13 cellular contexts compared by ENCODE assay signal in genomic region chr2:222296911-222297599, GRCh38. TPM values are rescaled to one million over a fixed set of nuclear protein-coding genes. Genes with fewer than 3 reads are reported as not detected.
DNase-seq lines count a peak whose midpoint lies in the region; ATAC-seq and TF ChIP-seq lines count a peak whose summit lies in the region.
"Had no signal": no experiment of that assay in that cellular context is flagged by ENCODE, and none has a peak within 500 bp of the region (broad histone marks: within the 10 kb centered on the region; RNA-seq: fewer than 3 reads in every experiment).

No MANE protein-coding gene starts in this region.

- WGBS in stomach, 5 donors = 7 to 14% (median 13%) methylated on average over 28 to 36 of the region's 36 CpGs

- H3K27me3 Mint-ChIP-seq in endothelial cell (ENCODE audit: unreplicated experiment) = peaks cover 59% of the 10 kb centered on the region

- H3K27ac ChIP-seq in HEK293 (ENCODE audit: extremely low read depth, low read depth, low read length) (no peak overlapping the region), SK-N-MC (no peak overlapping the region), stomach (no peak overlapping the region)
- H3K27ac ChIP-seq: HL-60, left ventricle myocardium inferior, WERI-Rb-1 had no signal

- H3K36me3 ChIP-seq in HEK293 (ENCODE audit: control insufficient read depth in 2 of 2, insufficient read depth in 1 of 2, low read length in 2 of 2) = peaks cover 14 to 50% of the 10 kb centered on the region in 2 experiments; a peak in 2 of 3 replicates
- peaks cover 45% of the 10 kb centered on the region for H3K36me3 ChIP-seq in SK-N-MC (ENCODE audit: insufficient read depth, low read length)
- H3K36me3 ChIP-seq in skeletal muscle satellite cell (ENCODE audit: insufficient read depth, low read length) = no peaks in the 10 kb centered on the region
- no peaks in the 10 kb centered on the region for H3K36me3 ChIP-seq in stomach
- H3K36me3 ChIP-seq: left ventricle myocardium inferior, WERI-Rb-1 had no signal

- H3K27me3 ChIP-seq in skeletal muscle satellite cell (ENCODE audit: control insufficient read depth, insufficient read depth, low read length) (peaks cover 10% of the 10 kb centered on the region), stomach (peaks cover 68 to 100% (median 100%) of the 10 kb centered on the region in 3 donors)

- peaks cover 8% of the 10 kb centered on the region for H3K4me1 ChIP-seq in HEK293 (ENCODE audit: control insufficient read depth, insufficient read depth, low read length)
- H3K4me1 ChIP-seq in skeletal muscle satellite cell (ENCODE audit: control insufficient read depth, insufficient read depth, low read length) = peaks cover 21% of the 10 kb centered on the region
- H3K4me1 ChIP-seq in stomach = peaks cover 17 to 68% (median 55%) of the 10 kb centered on the region in 4 donors

- CTCF ChIA-PET in HEK293 (lab: Yijun Ruan, JAX) = no interaction called here

- ATAC-seq in GM18505 (IDR thresholded peaks at IDR 0.05; ENCODE audit: unreplicated experiment) = no peak

- TF ChIP-seq POLR2A in GM18505 (IDR thresholded peaks at IDR 0.05; ENCODE audit: borderline replicate concordance, extremely low read depth, insufficient read depth, insufficient read length) = no peak
- TF ChIP-seq POLR2A in stomach (IDR thresholded peaks at IDR 0.05) = no peak

- peak overlapping the region; percentile 84 for H3K4me2 ChIP-seq in skeletal muscle satellite cell (ENCODE audit: low read length)

- peaks cover 66% of the 10 kb centered on the region for H3K4me1 Mint-ChIP-seq in endothelial cell (ENCODE audit: unreplicated experiment)

- no peaks in the 10 kb centered on the region for H3K9me3 Mint-ChIP-seq in endothelial cell (ENCODE audit: unreplicated experiment)

- H3K9ac ChIP-seq in SK-N-MC (ENCODE audit: insufficient read length) (peak overlapping the region; percentile 88), skeletal muscle satellite cell (ENCODE audit: low read depth, low read length) (no peak overlapping the region)

- DNase-seq in SK-N-MC (ENCODE audit: low read depth, low spot score) = no peak
- DNase-seq in endothelial cell (ENCODE audit: low spot score) = no peak
- no peak for DNase-seq in COLO668 (lab: John Stamatoyannopoulos, UW; ENCODE audit: unreplicated experiment)
- no peak for DNase-seq in stomach
- DNase-seq: left ventricle myocardium inferior, NCI-H526, occipital lobe, WERI-Rb-1 had no signal

- POLR2A ChIA-PET in HEK293 (lab: Yijun Ruan, JAX) = interaction anchor here (0.6 kb wide), 1 partner anchor 36 kb away, joined by 6 read pairs; no protein-coding TSS in a partner anchor

- TF ChIP-seq EP300 in stomach (IDR thresholded peaks at IDR 0.05) = no peak

- peak overlapping the region; percentile 65 for H3K4me3 ChIP-seq in HEK293 (ENCODE audit: low read depth, low read length)
- H3K4me3 ChIP-seq in SK-N-MC = peak overlapping the region; percentile 92
- H3K4me3 ChIP-seq in skeletal muscle satellite cell (ENCODE audit: low read length) = peak overlapping the region; percentile 84
- H3K4me3 ChIP-seq in stomach = peak overlapping the region in 1 of 4 donors; percentile 22
- H3K4me3 ChIP-seq: left ventricle myocardium inferior had no signal

- intact Hi-C loops in stomach (cut with DNase I; ENCODE audit: low total_unique reads) = no loop called here

- peak overlapping the region; percentile 89 for H3K4me3 Mint-ChIP-seq in endothelial cell (ENCODE audit: unreplicated experiment)

- H3K27ac Mint-ChIP-seq in endothelial cell (ENCODE audit: unreplicated experiment) = no peak overlapping the region

- H3K36me3 Mint-ChIP-seq in endothelial cell (ENCODE audit: low read depth, unreplicated experiment) = peaks cover 9% of the 10 kb centered on the region

- no peak for TF ChIP-seq CTCF in HEK293 (tag by site-specific recombination; IDR thresholded peaks at IDR 0.05)
- TF ChIP-seq CTCF in endothelial cell (IDR thresholded peaks at IDR 0.05; ENCODE audit: unreplicated experiment) = no peak
- no peak for TF ChIP-seq CTCF in stomach (IDR thresholded peaks at IDR 0.05)

- H3K9me3 ChIP-seq in HEK293 (ENCODE audit: control insufficient read depth, insufficient read depth, low read depth, low read length) (no peaks in the 10 kb centered on the region), SK-N-MC (ENCODE audit: low read depth, low read length) (no peaks in the 10 kb centered on the region), skeletal muscle satellite cell (replicated peaks; ENCODE audit: low read length) (no peaks in the 10 kb centered on the region), stomach (peaks cover 0 to 28% (median 4%) of the 10 kb centered on the region in 4 donors)
- H3K9me3 ChIP-seq: left ventricle myocardium inferior had no signal

TF ChIP-seq in HEK293, 187 proteins besides CTCF, POLR2A, EP300 and RAD21:
- no peak for TF ChIP-seq ZNF26 (tag by site-specific recombination; IDR thresholded peaks at IDR 0.05)
- no peak for TF ChIP-seq ZNF843 (tag by site-specific recombination; IDR thresholded peaks at IDR 0.05)
- no peak for TF ChIP-seq ZNF335 (tag by site-specific recombination; conservative IDR thresholded peaks at IDR 0.05)
- no peak for TF ChIP-seq ZBTB6 (tag by site-specific recombination; IDR thresholded peaks at IDR 0.05)
- TF ChIP-seq ZNF423 (tag by site-specific recombination; IDR thresholded peaks at IDR 0.05) = no peak
- no peak for TF ChIP-seq KLF16 (tag by site-specific recombination; IDR thresholded peaks at IDR 0.05)
- TF ChIP-seq ZSCAN5A (tag by site-specific recombination; IDR thresholded peaks at IDR 0.05) = no peak

RNA-seq across cellular contexts. Expression of gene PAX3, which starts 1.7 kb away (rescaled TPM):
- 16.5 TPM for total RNA-seq in endothelial cell (ENCODE audit: unreplicated experiment)
- under 0.01 and 0.44 TPM in 2 replicates for total RNA-seq in skeletal muscle satellite cell (2012; rRNA removed)
- total RNA-seq in stomach = not detected
- not detected for polyA plus RNA-seq in stomach
- total RNA-seq: fibroblast of villous mesenchyme had no signal

Comparison
In these comparisons a context has a peak if more than half of its experiments do, and no peak if none do; other contexts are left out.
1. RNA of gene PAX3, which starts 1.7 kb away (total RNA-seq): 16.5 TPM in endothelial cell (single experiment); not detected in stomach; every median in the first group is over 10 times any median in the second.